Comparison of ENCODE assay signal across 23 cellular contexts in genomic region chr19:17415107-17415506, GRCh38. TPM values are rescaled to one million over a fixed set of nuclear protein-coding genes. Genes with fewer than 3 reads are reported as not detected.
A peak's percentile ranks its signal among the peaks of the same experiment; 100 is the strongest.
DNase-seq lines count a peak whose midpoint lies in the region; ATAC-seq, FAIRE-seq and TF ChIP-seq lines count a peak whose summit lies in the region.
"Had no signal": no experiment of that assay in that cellular context is flagged by ENCODE, and none has a peak within 500 bp of the region (broad histone marks: within the 10 kb centered on the region; RNA-seq: fewer than 3 reads in every experiment).

No MANE protein-coding gene starts in this region.

- TF ChIP-seq EP300 in H1 (IDR thresholded peaks at IDR 0.05; ENCODE audit: borderline replicate concordance in 1 of 2, low read depth in 2 of 2, low read length in 2 of 2): peak in 1 of 2 experiments; percentile 77; a peak in 1 of 3 replicates

- H3K27ac Mint-ChIP-seq in neural progenitor cell: peak overlapping the region; percentile 9
- H3K27ac Mint-ChIP-seq: activated T-helper 2 cell treated with anti-CD3 and anti-CD28 coated beads, Interferon-gamma antibody, Interleukin-2, Interleukin-4, amounts not matched to agents 10 μg/mL and 5 μg/mL and 100 μg/mL, durations not matched to agents 14 hours and 24 hours and 36 hours; IgD-negative memory B cell; naive thymus-derived CD4-positive, alpha-beta T cell had no signal

- no peak overlapping the region for H2AK5ac ChIP-seq in H1 (ENCODE audit: low read depth, low read length)

- TF ChIP-seq POLR2A in H1 (IDR thresholded peaks at IDR 0.05; ENCODE audit: control extremely low read depth in 1 of 2, low read depth in 2 of 2, low read length in 2 of 2): peak in 1 of 2 experiments; percentile 29; a peak in 1 of 3 replicates

- TF ChIP-seq RAD21 in H1 (IDR thresholded peaks at IDR 0.05 in 1 of 2, conservative IDR thresholded peaks at IDR 0.05 in 1 of 2; ENCODE audit: low read depth in 2 of 2, low read length in 2 of 2): no peak

- H3K4me3 ChIP-seq in H7 (ENCODE audit: insufficient read depth, low read depth, low read length) (no peak overlapping the region), H1 (ENCODE audit: extremely low read depth in 1 of 4, insufficient read depth in 2 of 4, low read depth in 3 of 4, low read length in 4 of 4) (peak overlapping the region in 1 of 4 experiments; percentile 48; a peak in 3 of 8 replicates), neural progenitor cell (peak overlapping the region; percentile 29)
- H3K4me3 ChIP-seq: esophagus squamous epithelium had no signal

- H2BK12ac ChIP-seq in H1 (ENCODE audit: low read depth, low read length): peak overlapping the region; percentile 20; the same call in 1 of the 2 replicates

- TF ChIP-seq CTCF in H1 (IDR thresholded peaks at IDR 0.05; ENCODE audit: control extremely low read depth in 1 of 3, insufficient read depth in 1 of 3, low read depth in 1 of 3, low read length in 3 of 3) (no peak), neural progenitor cell (IDR thresholded peaks at IDR 0.05) (no peak)

- H2AFZ ChIP-seq in H1 (ENCODE audit: low read length) (no peak overlapping the region), neural progenitor cell (replicated peaks) (peak overlapping the region; percentile 61)

- peaks cover 4% of the 10 kb centered on the region for H3K23me2 ChIP-seq in H1 (ENCODE audit: low read depth, low read length)

- ATAC-seq in GM21447 (IDR thresholded peaks at IDR 0.05; ENCODE audit: unreplicated experiment): no peak
- ATAC-seq in HG03442 (IDR thresholded peaks at IDR 0.05; ENCODE audit: unreplicated experiment): no peak
- ATAC-seq in GM18861 (IDR thresholded peaks at IDR 0.05; ENCODE audit: unreplicated experiment): no peak
- ATAC-seq: activated CD4-positive, CD25-positive, alpha-beta regulatory T cell treated with anti-CD3 and anti-CD28 coated beads, Interleukin-2, amount 50 U/mL, for 24 hours; naive thymus-derived CD4-positive, alpha-beta T cell; SK-N-SH treated with all-trans-retinoic acid at 6 μM for 48 hours had no signal

- no peaks in the 10 kb centered on the region for H3K36me3 Mint-ChIP-seq in neural progenitor cell

- no peaks in the 10 kb centered on the region for H4K20me1 ChIP-seq in H1 (replicated peaks in 1 of 2; ENCODE audit: control insufficient read depth in 1 of 2, insufficient read depth in 2 of 2, low read length in 2 of 2)
- no peaks in the 10 kb centered on the region for H4K20me1 ChIP-seq in neural progenitor cell (ENCODE audit: low read depth)

- H2BK20ac ChIP-seq in H1 (ENCODE audit: low read length): no peak overlapping the region

- H3K4me1 Mint-ChIP-seq in neural progenitor cell: peaks cover 28% of the 10 kb centered on the region

- no peak overlapping the region for H3K18ac ChIP-seq in H1 (ENCODE audit: extremely low read depth, low read length)

- no peaks in the 10 kb centered on the region for H3K9me3 Mint-ChIP-seq in neural progenitor cell
- H3K9me3 Mint-ChIP-seq: activated T-helper 2 cell treated with anti-CD3 and anti-CD28 coated beads, Interferon-gamma antibody, Interleukin-2, Interleukin-4, amounts not matched to agents 10 μg/mL and 5 μg/mL and 100 μg/mL, durations not matched to agents 14 hours and 24 hours and 36 hours; central memory CD8-positive, alpha-beta T cell; IgD-negative memory B cell; naive thymus-derived CD4-positive, alpha-beta T cell had no signal

- peak; percentile 56 for DNase-seq in H7
- peak; percentile 9 for DNase-seq in NCI-H2227 (lab: John Stamatoyannopoulos, UW; ENCODE audit: unreplicated experiment)
- no peak for DNase-seq in H1 (ENCODE audit: low read depth in 1 of 2, low spot score in 2 of 2)
- DNase-seq in neural progenitor cell (ENCODE audit: low spot score): peak; percentile 50
- DNase-seq in germinal center (ENCODE audit: low spot score): no peak
- DNase-seq: esophagus squamous epithelium; naive thymus-derived CD4-positive, alpha-beta T cell; NCI-H2029 treated with DMSO at 0.1 percent for 48 hours; NCI-H774; posterior cingulate gyrus; stimulated activated CD4-positive, alpha-beta T cell treated with anti-CD3 and anti-CD28 coated beads, Interleukin-4, amount 100 ng/mL, for 1 hour; T-helper 9 cell had no signal

- POLR2A ChIA-PET in H1 (lab: Charles Lee; ENCODE audit: partially characterized antibody): interaction anchor here (0.6 to 6.1 kb wide), 2 partner anchors 10 to 109 kb away, joined by 3 to 44 read pairs; partner anchors contain the start of gene BST2

- FAIRE-seq in H1 (lab: Jason Lieb, UNC): peak; percentile 88
- FAIRE-seq: islet of Langerhans had no signal

- H4K91ac ChIP-seq in H1 (replicated peaks; ENCODE audit: insufficient read length, low read length): no peak overlapping the region

- no peaks in the 10 kb centered on the region for H3K79me1 ChIP-seq in H1 (ENCODE audit: low read depth, low read length)

- H3K23ac ChIP-seq in H1 (ENCODE audit: insufficient read length): no peak overlapping the region

- H3K9ac ChIP-seq in H1 (replicated peaks in 1 of 4; ENCODE audit: extremely low read depth in 1 of 4, low read depth in 3 of 4, low read length in 3 of 4) (peak overlapping the region in 1 of 4 experiments; percentile 40; a peak in 1 of 7 replicates), neural progenitor cell (no peak overlapping the region)

- H3K27me3 Mint-ChIP-seq in neural progenitor cell (ENCODE audit: insufficient read depth, low read depth): peaks cover 12% of the 10 kb centered on the region
- H3K27me3 Mint-ChIP-seq: central memory CD8-positive, alpha-beta T cell; naive thymus-derived CD4-positive, alpha-beta T cell had no signal

- H3K9me3 ChIP-seq in H1 (ENCODE audit: insufficient read depth in 2 of 2, low read depth in 1 of 2, low read length in 1 of 2): no peaks in the 10 kb centered on the region
- H3K9me3 ChIP-seq in neural progenitor cell (ENCODE audit: low read depth): no peaks in the 10 kb centered on the region
- H3K9me3 ChIP-seq: esophagus squamous epithelium had no signal

- H3K14ac ChIP-seq in H1 (ENCODE audit: insufficient read length): no peak overlapping the region

- H3K27me3 ChIP-seq in H7 (ENCODE audit: control insufficient read depth, insufficient read depth, low read length) (peaks cover 3% of the 10 kb centered on the region), H1 (replicated peaks in 1 of 4; ENCODE audit: control insufficient read depth in 3 of 4, extremely low read depth in 1 of 4, insufficient read depth in 3 of 4, low read length in 3 of 4) (peaks cover 0 to 6% (median 0%) of the 10 kb centered on the region in 4 experiments; a peak in 2 of 7 replicates), neural progenitor cell (no peaks in the 10 kb centered on the region)

- H4K8ac ChIP-seq in H1 (ENCODE audit: extremely low read depth, insufficient read depth, low read length): no peak overlapping the region

- peak overlapping the region; percentile 45 for H4K5ac ChIP-seq in H1 (ENCODE audit: insufficient read length, low read depth, low read length)

- no peak overlapping the region for H3K4me3 Mint-ChIP-seq in neural progenitor cell
- H3K4me3 Mint-ChIP-seq: central memory CD8-positive, alpha-beta T cell; naive thymus-derived CD4-positive, alpha-beta T cell had no signal

- no peak overlapping the region for H2BK120ac ChIP-seq in H1 (replicated peaks; ENCODE audit: low read depth, low read length)

- no peak overlapping the region for H2BK15ac ChIP-seq in H1 (ENCODE audit: low read length)

- H3F3A ChIP-seq in neural progenitor cell (ENCODE audit: low read depth): peaks cover 48% of the 10 kb centered on the region

- no peak overlapping the region for H2BK5ac ChIP-seq in H1 (ENCODE audit: low read depth, low read length)

- H3K27ac ChIP-seq in H1 (ENCODE audit: low read depth, low read length) (no peak overlapping the region), neural progenitor cell (no peak overlapping the region)
- H3K27ac ChIP-seq: esophagus squamous epithelium had no signal

- H3K79me2 ChIP-seq in H1 (ENCODE audit: control insufficient read depth in 1 of 2, insufficient read depth in 2 of 2, low read length in 2 of 2): no peaks in the 10 kb centered on the region
- no peaks in the 10 kb centered on the region for H3K79me2 ChIP-seq in neural progenitor cell (ENCODE audit: low read depth)

- H3K36me3 ChIP-seq in H7 (replicated peaks; ENCODE audit: control insufficient read depth, insufficient read depth, low read length) (no peaks in the 10 kb centered on the region), H1 (ENCODE audit: control insufficient read depth in 2 of 4, insufficient read depth in 4 of 4, low read length in 3 of 4) (peaks cover 0 to 7% (median 0%) of the 10 kb centered on the region in 4 experiments; a peak in 2 of 8 replicates), neural progenitor cell (no peaks in the 10 kb centered on the region)

- no peak overlapping the region for H3K56ac ChIP-seq in H1 (replicated peaks; ENCODE audit: insufficient read length, low read depth, low read length)

- H3K4me2 ChIP-seq in H1 (ENCODE audit: insufficient read depth in 1 of 2, low read depth in 2 of 2, low read length in 2 of 2): peak overlapping the region; percentile 59 to 76
- H3K4me2 ChIP-seq in neural progenitor cell: peak overlapping the region; percentile 75

- H3K4ac ChIP-seq in H1 (replicated peaks; ENCODE audit: insufficient read length, low read depth, low read length): no peak overlapping the region

- H3K4me1 ChIP-seq in H1 (replicated peaks in 1 of 4; ENCODE audit: control insufficient read depth in 3 of 4, insufficient read depth in 4 of 4, low read length in 3 of 4): peaks cover 3 to 13% (median 5%) of the 10 kb centered on the region in 4 experiments; a peak in 5 of 7 replicates
- H3K4me1 ChIP-seq in neural progenitor cell: peaks cover 15% of the 10 kb centered on the region

- 15% methylated on average over 6 of the region's 6 CpGs; no CpG with 5 or more reads in 1 of the 2 experiments for WGBS in H1 (ENCODE audit: extremely low coverage in 1 of 2, insufficient coverage in 1 of 2, insufficient read length in 1 of 2, insufficient replicate concordance in 2 of 2, low coverage in 1 of 2, low lambda C conversion rate in 2 of 2, missing lambda C conversion rate in 1 of 2), 2 experiments

- CTCF ChIA-PET in H1 (lab: Charles Lee; ENCODE audit: partially characterized antibody): interaction anchor here (0.9 to 2.7 kb wide), 6 partner anchors 10 to 81 kb away, joined by 3 to 6 read pairs (median 3); partner anchors contain the start of genes BST2 and CCDC194

RNA-seq across cellular contexts. Expression of gene MVB12A, which starts 4.7 kb away (rescaled TPM):
- 75.1 and 91.4 TPM in 2 replicates for total RNA-seq in H7 (2014; rRNA removed; shearing (Covaris generic))
- total RNA-seq in H1 (2021; fragmentation: NEBNext Ultra II Directional; extraction: Animal tissue kit (Norgen Biotek cat#: 25700)): 36.8 and 37.9 TPM in 2 replicates
- polyA plus RNA-seq in H1 (2011; rRNA removed): 76.6 and 97.7 TPM in 2 replicates
- polyA plus RNA-seq in H1 (2011; cell fraction: cytosol; rRNA removed): 57.3 TPM
- polyA plus RNA-seq in H1 (2011; cell fraction: nucleus; rRNA removed): 68.4 TPM
- polyA plus RNA-seq in H1 (2012, experiment 1 of 2): 22.6 to 49.8 TPM (median 44.7 TPM) in 4 replicates
- 58.2 TPM for polyA plus RNA-seq in H1 (2012, experiment 2 of 2)
- 32.8 TPM for polyA plus RNA-seq in H1 (2013, experiment 1 of 2)
- polyA plus RNA-seq in H1 (2013, experiment 2 of 2): 35.2 TPM
- 13.8 and 15.3 TPM in 2 replicates for polyA minus RNA-seq in H1 (2011; rRNA and poly(A)+ RNA removed)
- 16.6 TPM for polyA minus RNA-seq in H1 (2011; cell fraction: cytosol; rRNA and poly(A)+ RNA removed)
- 21.0 TPM for polyA minus RNA-seq in H1 (2011; cell fraction: nucleus; rRNA and poly(A)+ RNA removed)
- total RNA-seq in neural progenitor cell (ENCODE audit: low replicate concordance): 33.2 and 88.6 TPM in 2 replicates

RNA-seq across cellular contexts. Expression of gene BST2, which starts 9.7 kb away (rescaled TPM):
- total RNA-seq in H7 (2014; rRNA removed; shearing (Covaris generic)): 203 and 204 TPM in 2 replicates
- total RNA-seq in H1 (2021; fragmentation: NEBNext Ultra II Directional; extraction: Animal tissue kit (Norgen Biotek cat#: 25700)): 16.8 and 18.1 TPM in 2 replicates
- 72.8 and 117 TPM in 2 replicates for polyA plus RNA-seq in H1 (2011; rRNA removed)
- polyA plus RNA-seq in H1 (2011; cell fraction: cytosol; rRNA removed): 114 TPM
- 72.3 TPM for polyA plus RNA-seq in H1 (2011; cell fraction: nucleus; rRNA removed)
- 50.2 to 77.7 TPM (median 65.9 TPM) in 4 replicates for polyA plus RNA-seq in H1 (2012, experiment 1 of 2)
- polyA plus RNA-seq in H1 (2012, experiment 2 of 2): 123 TPM
- 23.1 TPM for polyA plus RNA-seq in H1 (2013, experiment 1 of 2)
- 28.3 TPM for polyA plus RNA-seq in H1 (2013, experiment 2 of 2)
- polyA minus RNA-seq in H1 (2011; rRNA and poly(A)+ RNA removed): 29.3 and 39.6 TPM in 2 replicates
- polyA minus RNA-seq in H1 (2011; cell fraction: cytosol; rRNA and poly(A)+ RNA removed): 22.9 TPM
- polyA minus RNA-seq in H1 (2011; cell fraction: nucleus; rRNA and poly(A)+ RNA removed): 25.5 TPM
- total RNA-seq in neural progenitor cell (ENCODE audit: low replicate concordance): 44.8 and 65.5 TPM in 2 replicates

RNA-seq across cellular contexts. Expression of gene CCDC194, which starts 21.1 kb away (rescaled TPM):
- total RNA-seq in H7 (2014; rRNA removed; shearing (Covaris generic)): 0.42 and 1.5 TPM in 2 replicates
- total RNA-seq in H1 (2021; fragmentation: NEBNext Ultra II Directional; extraction: Animal tissue kit (Norgen Biotek cat#: 25700)): not detected in 2 replicates
- polyA plus RNA-seq in H1 (2011; rRNA removed): 0.33 and 0.74 TPM in 2 replicates
- 0.54 TPM for polyA plus RNA-seq in H1 (2011; cell fraction: cytosol; rRNA removed)
- 1.4 TPM for polyA plus RNA-seq in H1 (2011; cell fraction: nucleus; rRNA removed)
- 0.20 to 0.72 TPM (median 0.42 TPM) in 3 of 4 replicates, not detected in the other for polyA plus RNA-seq in H1 (2012, experiment 1 of 2)
- not detected for polyA plus RNA-seq in H1 (2012, experiment 2 of 2)
- 0.18 TPM for polyA plus RNA-seq in H1 (2013, experiment 1 of 2)
- 0.17 TPM for polyA plus RNA-seq in H1 (2013, experiment 2 of 2)
- 0.22 and 0.54 TPM in 2 replicates for polyA minus RNA-seq in H1 (2011; rRNA and poly(A)+ RNA removed)
- polyA minus RNA-seq in H1 (2011; cell fraction: cytosol; rRNA and poly(A)+ RNA removed): not detected
- polyA minus RNA-seq in H1 (2011; cell fraction: nucleus; rRNA and poly(A)+ RNA removed): 1.4 TPM
- 0.56 and 1.1 TPM in 2 replicates for total RNA-seq in neural progenitor cell (ENCODE audit: low replicate concordance)
- total RNA-seq: esophagus squamous epithelium, lung microvascular endothelial cell, skeletal muscle tissue had no signal
- polyA plus RNA-seq: IgD-negative memory B cell; naive thymus-derived CD4-positive, alpha-beta T cell had no signal

RNA-seq across cellular contexts. Expression of gene TMEM221, which starts 33.4 kb away (rescaled TPM):
- not detected in 2 replicates for total RNA-seq in H7 (2014; rRNA removed; shearing (Covaris generic))
- total RNA-seq in H1 (2021; fragmentation: NEBNext Ultra II Directional; extraction: Animal tissue kit (Norgen Biotek cat#: 25700)): 1.4 and 1.6 TPM in 2 replicates
- 2.0 and 2.9 TPM in 2 replicates for polyA plus RNA-seq in H1 (2011; rRNA removed)
- 1.7 TPM for polyA plus RNA-seq in H1 (2011; cell fraction: cytosol; rRNA removed)
- polyA plus RNA-seq in H1 (2011; cell fraction: nucleus; rRNA removed): 1.9 TPM
- polyA plus RNA-seq in H1 (2012, experiment 1 of 2): 2.0 to 3.1 TPM (median 2.4 TPM) in 4 replicates
- polyA plus RNA-seq in H1 (2012, experiment 2 of 2): 3.4 TPM
- polyA plus RNA-seq in H1 (2013, experiment 1 of 2): 2.8 TPM
- polyA plus RNA-seq in H1 (2013, experiment 2 of 2): 2.6 TPM
- polyA minus RNA-seq in H1 (2011; rRNA and poly(A)+ RNA removed): 0.50 and 0.63 TPM in 2 replicates
- polyA minus RNA-seq in H1 (2011; cell fraction: cytosol; rRNA and poly(A)+ RNA removed): 0.88 TPM
- not detected for polyA minus RNA-seq in H1 (2011; cell fraction: nucleus; rRNA and poly(A)+ RNA removed)
- 0.17 and 2.2 TPM in 2 replicates for total RNA-seq in neural progenitor cell (ENCODE audit: low replicate concordance)
- total RNA-seq: activated T-helper 2 cell treated with anti-CD3 and anti-CD28 coated beads, Interferon-gamma antibody, Interleukin-2, Interleukin-4, amounts not matched to agents 10 μg/mL and 5 μg/mL and 100 μg/mL, durations not matched to agents 14 hours and 24 hours and 36 hours; lung microvascular endothelial cell; naive thymus-derived CD4-positive, alpha-beta T cell had no signal
- polyA plus RNA-seq: IgD-negative memory B cell; naive thymus-derived CD4-positive, alpha-beta T cell had no signal

RNA-seq across cellular contexts. Expression of gene PLVAP, which starts 38.0 kb away (rescaled TPM):
- not detected in 2 replicates for total RNA-seq in H7 (2014; rRNA removed; shearing (Covaris generic))
- 0.27 TPM in 1 of 2 replicates, not detected in the other for total RNA-seq in H1 (2021; fragmentation: NEBNext Ultra II Directional; extraction: Animal tissue kit (Norgen Biotek cat#: 25700))
- 0.32 and 0.35 TPM in 2 replicates for polyA plus RNA-seq in H1 (2011; rRNA removed)
- polyA plus RNA-seq in H1 (2011; cell fraction: cytosol; rRNA removed): 0.10 TPM
- 0.53 TPM for polyA plus RNA-seq in H1 (2011; cell fraction: nucleus; rRNA removed)
- 0.12 to 1.2 TPM (median 0.67 TPM) in 4 replicates for polyA plus RNA-seq in H1 (2012, experiment 1 of 2)
- polyA plus RNA-seq in H1 (2012, experiment 2 of 2): 0.41 TPM
- 0.08 TPM for polyA plus RNA-seq in H1 (2013, experiment 1 of 2)
- 0.06 TPM for polyA plus RNA-seq in H1 (2013, experiment 2 of 2)
- polyA minus RNA-seq in H1 (2011; rRNA and poly(A)+ RNA removed): not detected in 2 replicates
- not detected for polyA minus RNA-seq in H1 (2011; cell fraction: cytosol; rRNA and poly(A)+ RNA removed)
- polyA minus RNA-seq in H1 (2011; cell fraction: nucleus; rRNA and poly(A)+ RNA removed): not detected
- 0.11 and 0.37 TPM in 2 replicates for total RNA-seq in neural progenitor cell (ENCODE audit: low replicate concordance)
- total RNA-seq: activated T-helper 2 cell treated with anti-CD3 and anti-CD28 coated beads, Interferon-gamma antibody, Interleukin-2, Interleukin-4, amounts not matched to agents 10 μg/mL and 5 μg/mL and 100 μg/mL, durations not matched to agents 14 hours and 24 hours and 36 hours had no signal
- polyA plus RNA-seq: IgD-negative memory B cell; naive thymus-derived CD4-positive, alpha-beta T cell had no signal

Comparison
In these comparisons a context has a peak if more than half of its experiments do, and no peak if none do; other contexts are left out.
1. DNase-seq: peak in H7 (single experiment), NCI-H2227 (single experiment) and neural progenitor cell (single experiment); none in H1 (0 of 2) and germinal center (single experiment).